ENCODE assay signal across 17 cellular contexts in the genomic region with DNA sequence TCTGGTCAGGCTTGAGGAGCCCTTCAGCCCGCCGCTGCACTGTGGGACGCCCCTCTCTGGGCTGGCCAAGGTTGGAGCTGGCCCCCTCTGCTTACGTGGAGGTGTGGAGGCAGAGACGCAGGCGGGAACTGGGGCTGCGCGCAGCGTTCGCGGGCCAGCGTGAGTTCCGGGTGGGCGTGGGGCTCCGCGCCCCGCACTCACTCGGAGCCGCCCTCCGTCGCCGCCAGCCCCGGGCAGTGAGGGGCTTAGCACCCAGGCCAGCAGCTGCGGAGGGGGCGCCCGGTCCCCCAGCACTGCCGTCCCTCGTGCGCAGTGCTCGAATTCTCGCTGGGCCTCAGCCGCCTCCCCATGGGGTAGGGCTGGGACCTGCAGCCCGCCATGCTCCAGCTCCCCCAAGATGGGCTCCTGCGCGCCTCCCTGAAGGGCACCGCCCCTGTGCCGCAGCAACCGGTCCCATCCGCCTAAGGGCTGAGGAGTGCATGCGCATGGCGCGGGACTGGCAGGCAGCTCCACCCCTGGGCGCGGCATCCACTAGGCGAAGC.
DNase-seq lines count a peak whose midpoint lies in the region; ATAC-seq and TF ChIP-seq lines count a peak whose summit lies in the region.
"Had no signal": no experiment of that assay in that cellular context is flagged by ENCODE, and none has a peak within 500 bp of the region (broad histone marks: within the 10 kb centered on the region; RNA-seq: fewer than 3 reads in every experiment).

No MANE protein-coding gene starts in this region.

- H3K27me3 Mint-ChIP-seq in activated naive CD8-positive, alpha-beta T cell treated with anti-CD3 and anti-CD28 coated beads for 36 hours: no peaks in the 10 kb centered on the region
- no peaks in the 10 kb centered on the region for H3K27me3 Mint-ChIP-seq in activated naive CD8-positive, alpha-beta T cell treated with anti-CD3 and anti-CD28 coated beads, Interleukin-2, amount 50 U/mL, for 24 hours
- no peaks in the 10 kb centered on the region for H3K27me3 Mint-ChIP-seq in memory B cell
- H3K27me3 Mint-ChIP-seq: CD4-positive, alpha-beta memory T cell had no signal

- 61 to 80% methylated on average over 3 to 45 of the region's 45 CpGs for WGBS in testis, 2 donors

- H3K27ac ChIP-seq in testis: peak overlapping the region in 1 of 2 donors; percentile 29
- H3K27ac ChIP-seq: GM23248, prostate gland, SJSA1 had no signal

- no peak for ATAC-seq in activated naive CD8-positive, alpha-beta T cell treated with anti-CD3 and anti-CD28 coated beads, Interleukin-2, amount 50 U/mL, for 24 hours
- ATAC-seq in memory B cell (ENCODE audit: low read depth) (peak; percentile 69), GM18868 (IDR thresholded peaks at IDR 0.05; ENCODE audit: unreplicated experiment) (no peak)

- no peak for TF ChIP-seq CTCF in testis (IDR thresholded peaks at IDR 0.05)

- H3K27me3 ChIP-seq in testis: no peaks in the 10 kb centered on the region
- H3K27me3 ChIP-seq: SJSA1 had no signal

- no peak overlapping the region for H3K4me3 Mint-ChIP-seq in activated naive CD8-positive, alpha-beta T cell treated with anti-CD3 and anti-CD28 coated beads for 36 hours
- no peak overlapping the region for H3K4me3 Mint-ChIP-seq in activated naive CD8-positive, alpha-beta T cell treated with anti-CD3 and anti-CD28 coated beads, Interleukin-2, amount 50 U/mL, for 24 hours
- H3K4me3 Mint-ChIP-seq in memory B cell: peak overlapping the region; percentile 29

- peak overlapping the region; percentile 44 to 54 for H3K4me3 ChIP-seq in testis
- H3K4me3 ChIP-seq: GM23248, prostate gland, SJSA1 had no signal

- no peaks in the 10 kb centered on the region for H3K4me1 ChIP-seq in testis
- H3K4me1 ChIP-seq: prostate gland, SJSA1 had no signal

- H3K9me3 Mint-ChIP-seq in activated naive CD8-positive, alpha-beta T cell treated with anti-CD3 and anti-CD28 coated beads for 36 hours: peaks cover 5% of the 10 kb centered on the region
- H3K9me3 Mint-ChIP-seq in activated naive CD8-positive, alpha-beta T cell treated with anti-CD3 and anti-CD28 coated beads, Interleukin-2, amount 50 U/mL, for 24 hours: peaks cover 15% of the 10 kb centered on the region
- H3K9me3 Mint-ChIP-seq in memory B cell: peaks cover 2% of the 10 kb centered on the region

- H3K36me3 Mint-ChIP-seq in activated naive CD8-positive, alpha-beta T cell treated with anti-CD3 and anti-CD28 coated beads for 36 hours: no peaks in the 10 kb centered on the region
- no peaks in the 10 kb centered on the region for H3K36me3 Mint-ChIP-seq in activated naive CD8-positive, alpha-beta T cell treated with anti-CD3 and anti-CD28 coated beads, Interleukin-2, amount 50 U/mL, for 24 hours (ENCODE audit: low read depth)
- H3K36me3 Mint-ChIP-seq in memory B cell: no peaks in the 10 kb centered on the region
- H3K36me3 Mint-ChIP-seq: CD4-positive, alpha-beta memory T cell had no signal

- TF ChIP-seq POLR2A in testis (IDR thresholded peaks at IDR 0.05): no peak

- intact Hi-C loops in testis (cut with DNase I; ENCODE audit: low total_unique reads): no loop called here

- no peaks in the 10 kb centered on the region for H3K9me3 ChIP-seq in testis
- H3K9me3 ChIP-seq: prostate gland, SJSA1 had no signal

- no peaks in the 10 kb centered on the region for H3K36me3 ChIP-seq in testis (ENCODE audit: low read depth, missing control alignments)
- H3K36me3 ChIP-seq: prostate gland, SJSA1 had no signal

- no peaks in the 10 kb centered on the region for H3K4me1 Mint-ChIP-seq in activated naive CD8-positive, alpha-beta T cell treated with anti-CD3 and anti-CD28 coated beads for 36 hours
- no peaks in the 10 kb centered on the region for H3K4me1 Mint-ChIP-seq in activated naive CD8-positive, alpha-beta T cell treated with anti-CD3 and anti-CD28 coated beads, Interleukin-2, amount 50 U/mL, for 24 hours
- H3K4me1 Mint-ChIP-seq in memory B cell: no peaks in the 10 kb centered on the region
- H3K4me1 Mint-ChIP-seq: CD4-positive, alpha-beta memory T cell had no signal

- no peak overlapping the region for H3K27ac Mint-ChIP-seq in activated naive CD8-positive, alpha-beta T cell treated with anti-CD3 and anti-CD28 coated beads for 36 hours
- no peak overlapping the region for H3K27ac Mint-ChIP-seq in activated naive CD8-positive, alpha-beta T cell treated with anti-CD3 and anti-CD28 coated beads, Interleukin-2, amount 50 U/mL, for 24 hours
- no peak overlapping the region for H3K27ac Mint-ChIP-seq in memory B cell
- H3K27ac Mint-ChIP-seq: CD4-positive, alpha-beta memory T cell had no signal

- peak; percentile 18 for DNase-seq in activated naive CD8-positive, alpha-beta T cell treated with anti-CD3 and anti-CD28 coated beads for 36 hours
- DNase-seq in activated naive CD8-positive, alpha-beta T cell treated with anti-CD3 and anti-CD28 coated beads, Interleukin-2, amount 50 U/mL, for 24 hours: no peak
- DNase-seq in amniotic epithelial cell (ENCODE audit: low read depth): peak; percentile 41
- no peak for DNase-seq in memory B cell (ENCODE audit: low spot score in 2 of 2)
- peak; percentile 66 for DNase-seq in testis
- DNase-seq in DMS79 treated with DMSO at 0.1 percent for 48 hours (lab: John Stamatoyannopoulos, UW): no peak
- DNase-seq in NCI-H2196 treated with DMSO at 0.1 percent for 48 hours (lab: John Stamatoyannopoulos, UW; ENCODE audit: unreplicated experiment): no peak
- DNase-seq: activated naive CD4-positive, alpha-beta T cell treated with anti-CD3 and anti-CD28 coated beads, Interleukin-2, amount 50 U/mL, for 16 hours; GM23248; NCI-H187; NCI-H510A treated with DMSO at 0.1 percent for 48 hours; stimulated activated CD4-positive, alpha-beta T cell treated with anti-CD3 and anti-CD28 coated beads, Interleukin-12 subunit alpha, Interleukin-12 subunit beta, amount 100 ng/mL, for 4 hours; stimulated activated naive CD4-positive, alpha-beta T cell had no signal

Comparison
In these comparisons a context has a peak if more than half of its experiments do, and no peak if none do; other contexts are left out.
1. DNase-seq: peak in activated naive CD8-positive, alpha-beta T cell treated with anti-CD3 and anti-CD28 coated beads for 36 hours (single experiment), amniotic epithelial cell (single experiment) and testis (single experiment); none in activated naive CD8-positive, alpha-beta T cell treated with anti-CD3 and anti-CD28 coated beads, Interleukin-2, amount 50 U/mL, for 24 hours (single experiment), memory B cell (0 of 2), DMS79 treated with DMSO at 0.1 percent for 48 hours (single experiment) and NCI-H2196 treated with DMSO at 0.1 percent for 48 hours (single experiment).